Comparison of ENCODE assay signal across 1 cellular context in genomic region chr12:89825591-89826449, GRCh38.
TF ChIP-seq lines count a peak whose summit lies in the region.

No MANE protein-coding gene starts in this region.

TF ChIP-seq in GM12878, 131 proteins besides CTCF, POLR2A, EP300 and RAD21 (continued from another document):
- peak; percentile 34; the same call in 1 of the 2 replicates for TF ChIP-seq RELB (IDR thresholded peaks at IDR 0.05; ENCODE audit: low read depth)
- peak; percentile 73; the same call in 1 of the 2 replicates for TF ChIP-seq TCF7 (IDR thresholded peaks at IDR 0.05; ENCODE audit: borderline replicate concordance)
- TF ChIP-seq NBN (IDR thresholded peaks at IDR 0.05) = no peak
- TF ChIP-seq, protein P1, sequence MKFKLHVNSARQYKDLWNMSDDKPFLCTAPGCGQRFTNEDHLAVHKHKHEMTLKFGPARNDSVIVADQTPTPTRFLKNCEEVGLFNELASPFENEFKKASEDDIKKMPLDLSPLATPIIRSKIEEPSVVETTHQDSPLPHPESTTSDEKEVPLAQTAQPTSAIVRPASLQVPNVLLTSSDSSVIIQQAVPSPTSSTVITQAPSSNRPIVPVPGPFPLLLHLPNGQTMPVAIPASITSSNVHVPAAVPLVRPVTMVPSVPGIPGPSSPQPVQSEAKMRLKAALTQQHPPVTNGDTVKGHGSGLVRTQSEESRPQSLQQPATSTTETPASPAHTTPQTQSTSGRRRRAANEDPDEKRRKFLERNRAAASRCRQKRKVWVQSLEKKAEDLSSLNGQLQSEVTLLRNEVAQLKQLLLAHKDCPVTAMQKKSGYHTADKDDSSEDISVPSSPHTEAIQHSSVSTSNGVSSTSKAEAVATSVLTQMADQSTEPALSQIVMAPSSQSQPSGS (IDR thresholded peaks at IDR 0.05; ENCODE audit: low read length) = peak; percentile 45; the same call in 1 of the 2 replicates
- TF ChIP-seq, protein P2, sequence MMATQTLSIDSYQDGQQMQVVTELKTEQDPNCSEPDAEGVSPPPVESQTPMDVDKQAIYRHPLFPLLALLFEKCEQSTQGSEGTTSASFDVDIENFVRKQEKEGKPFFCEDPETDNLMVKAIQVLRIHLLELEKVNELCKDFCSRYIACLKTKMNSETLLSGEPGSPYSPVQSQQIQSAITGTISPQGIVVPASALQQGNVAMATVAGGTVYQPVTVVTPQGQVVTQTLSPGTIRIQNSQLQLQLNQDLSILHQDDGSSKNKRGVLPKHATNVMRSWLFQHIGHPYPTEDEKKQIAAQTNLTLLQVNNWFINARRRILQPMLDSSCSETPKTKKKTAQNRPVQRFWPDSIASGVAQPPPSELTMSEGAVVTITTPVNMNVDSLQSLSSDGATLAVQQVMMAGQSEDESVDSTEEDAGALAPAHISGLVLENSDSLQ (IDR thresholded peaks at IDR 0.05) = peak; percentile 65
- peak; percentile 44; the same call in 1 of the 2 replicates for TF ChIP-seq NFIC (IDR thresholded peaks at IDR 0.05; ENCODE audit: low read depth, low read length)
- TF ChIP-seq FOXM1 (IDR thresholded peaks at IDR 0.05; ENCODE audit: low read depth, low read length) = peak; percentile 83; the same call in 1 of the 2 replicates
- no peak for TF ChIP-seq ZNF217 (IDR thresholded peaks at IDR 0.05)
- TF ChIP-seq RUNX3 (IDR thresholded peaks at IDR 0.05; ENCODE audit: low read length) = peak; percentile 87
- TF ChIP-seq REST (IDR thresholded peaks at IDR 0.05; ENCODE audit: low read depth, low read length) = no peak
- no peak for TF ChIP-seq BMI1 (IDR thresholded peaks at IDR 0.05; ENCODE audit: borderline replicate concordance)
- TF ChIP-seq RBBP5 (conservative IDR thresholded peaks at IDR 0.05) = no peak
